Comparison of ENCODE assay signal across 14 cellular contexts in the genomic region with DNA sequence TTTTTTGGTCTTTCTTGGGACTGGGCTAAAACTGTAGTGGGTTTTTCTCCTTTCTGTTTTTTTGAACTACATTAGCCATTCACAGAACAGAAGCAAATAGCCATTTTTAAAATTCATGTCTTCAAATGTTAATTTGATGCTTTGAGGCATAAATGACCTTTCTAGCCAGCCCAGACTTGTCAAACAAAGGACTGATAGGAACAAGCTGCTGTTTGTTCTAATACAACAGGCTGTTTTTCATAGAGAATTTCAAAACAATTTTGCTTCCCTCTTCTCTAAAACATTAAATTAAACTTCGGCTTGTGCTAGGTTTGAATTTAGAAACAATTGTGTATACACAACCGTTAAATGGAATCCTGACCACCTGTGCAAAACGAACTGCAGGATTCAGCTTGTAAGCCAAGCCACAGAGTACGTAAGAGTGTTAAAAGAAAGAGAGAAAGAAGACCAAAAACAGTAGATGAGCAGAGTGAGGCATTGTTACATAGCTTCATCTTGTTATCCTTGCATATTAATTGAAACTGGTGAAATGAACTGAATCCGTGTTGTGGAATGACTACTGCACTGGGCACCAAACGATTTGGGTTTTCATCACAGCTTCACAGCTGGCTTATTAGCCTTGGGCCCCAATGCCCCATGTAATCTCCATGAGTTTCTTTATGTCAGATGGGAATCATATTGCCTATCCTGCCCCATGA.
A peak's percentile ranks its signal among the peaks of the same experiment; 100 is the strongest.
DNase-seq lines count a peak whose midpoint lies in the region; ATAC-seq and TF ChIP-seq lines count a peak whose summit lies in the region.
"Had no signal": no experiment of that assay in that cellular context is flagged by ENCODE, and none has a peak within 500 bp of the region (broad histone marks: within the 10 kb centered on the region; RNA-seq: fewer than 3 reads in every experiment).

No MANE protein-coding gene starts in this region.

- H3K27ac Mint-ChIP-seq in nephron progenitor cell = peak overlapping the region; percentile 59
- H3K27ac Mint-ChIP-seq: activated naive CD8-positive, alpha-beta T cell treated with anti-CD3 and anti-CD28 coated beads, Interleukin-2, amount 10 ng/mL, durations not matched to agents 7 days and 5 days; T-helper 1 cell treated with Interleukin-12 subunit alpha and Interleukin-12 subunit beta and Interleukin-4 antibody, amounts not matched to agents 30 μg/mL and 1 μg/mL, for 36 hours had no signal

- TF ChIP-seq POLR2A in prostate gland (IDR thresholded peaks at IDR 0.05) = no peak

- POLR2A ChIA-PET in GM10248 (lab: Yijun Ruan, JAX) = no interaction called here

- H3K27me3 Mint-ChIP-seq in nephron progenitor cell (ENCODE audit: low read depth, poor library complexity) = no peaks in the 10 kb centered on the region
- H3K27me3 Mint-ChIP-seq: activated naive CD8-positive, alpha-beta T cell treated with anti-CD3 and anti-CD28 coated beads, Interleukin-2, amount 10 ng/mL, durations not matched to agents 7 days and 5 days had no signal

- TF ChIP-seq CTCF in RWPE2 (IDR thresholded peaks at IDR 0.05; ENCODE audit: poor library complexity, severe bottlenecking) = no peak
- no peak for TF ChIP-seq CTCF in epithelial cell of esophagus (IDR thresholded peaks at IDR 0.05; ENCODE audit: insufficient read depth, low read depth, low read length, missing control alignments)
- no peak for TF ChIP-seq CTCF in nephron progenitor cell (IDR thresholded peaks at IDR 0.05)
- no peak for TF ChIP-seq CTCF in prostate gland (IDR thresholded peaks at IDR 0.05)
- no peak for TF ChIP-seq CTCF in GM10248 (IDR thresholded peaks at IDR 0.05; ENCODE audit: control extremely low read depth, extremely low read depth, low read depth, missing control alignments)

- H3K4me1 ChIP-seq in RWPE2 (ENCODE audit: insufficient read depth, poor library complexity, severe bottlenecking) (peaks cover 9% of the 10 kb centered on the region), prostate gland (replicated peaks) (no peaks in the 10 kb centered on the region)

- H3K27me3 ChIP-seq in RWPE2 (ENCODE audit: insufficient read depth, poor library complexity, severe bottlenecking) = no peaks in the 10 kb centered on the region
- H3K27me3 ChIP-seq in prostate gland (replicated peaks; ENCODE audit: insufficient read depth) = no peaks in the 10 kb centered on the region

- no peaks in the 10 kb centered on the region for H3K4me1 Mint-ChIP-seq in nephron progenitor cell

- peaks cover 29% of the 10 kb centered on the region for H3K36me3 Mint-ChIP-seq in nephron progenitor cell (ENCODE audit: low read depth)

- peaks cover 12% of the 10 kb centered on the region for H3K9me3 Mint-ChIP-seq in nephron progenitor cell
- H3K9me3 Mint-ChIP-seq: T-helper 1 cell treated with Interleukin-12 subunit alpha and Interleukin-12 subunit beta and Interleukin-4 antibody, amounts not matched to agents 30 μg/mL and 1 μg/mL, for 36 hours had no signal

- DNase-seq in COLO829 (ENCODE audit: low spot score) (peak; percentile 27), RWPE2 (ENCODE audit: low spot score) (no peak), epithelial cell of esophagus (ENCODE audit: low read depth) (peak; percentile 26), nephron progenitor cell (no peak), prostate gland (ENCODE audit: low spot score) (no peak), GM10248 (ENCODE audit: extremely low spot score) (no peak)
- no peak for DNase-seq in activated naive CD4-positive, alpha-beta T cell (lab: John Stamatoyannopoulos, UW)
- DNase-seq: activated CD4-positive, CD25-positive, alpha-beta regulatory T cell treated with anti-CD3 and anti-CD28 coated beads, Interleukin-2, amount 50 U/mL, for 72 hours; activated naive CD8-positive, alpha-beta T cell treated with anti-CD3 and anti-CD28 coated beads, Interleukin-2, amount 10 ng/mL, durations not matched to agents 7 days and 5 days; GDM1; lower lobe of right lung; NCI-H446 treated with DMSO at 0.1 percent for 48 hours had no signal

- CTCF ChIA-PET in GM10248 (lab: Yijun Ruan, JAX) = no interaction called here

- no peaks in the 10 kb centered on the region for H3K36me3 ChIP-seq in RWPE2 (ENCODE audit: low read depth)
- no peaks in the 10 kb centered on the region for H3K36me3 ChIP-seq in prostate gland
- H3K36me3 ChIP-seq: lower lobe of right lung had no signal

- H3K4me3 Mint-ChIP-seq in nephron progenitor cell = no peak overlapping the region
- H3K4me3 Mint-ChIP-seq: activated naive CD8-positive, alpha-beta T cell treated with anti-CD3 and anti-CD28 coated beads, Interleukin-2, amount 10 ng/mL, durations not matched to agents 7 days and 5 days; T-helper 1 cell treated with Interleukin-12 subunit alpha and Interleukin-12 subunit beta and Interleukin-4 antibody, amounts not matched to agents 30 μg/mL and 1 μg/mL, for 36 hours had no signal

- ATAC-seq in RWPE2 (ENCODE audit: low read depth) = peak; percentile 38; the same call in 1 of the 3 replicates
- ATAC-seq in esophagus mucosa = no peak
- ATAC-seq: lower lobe of right lung had no signal

- peak overlapping the region; percentile 3 for H3K27ac ChIP-seq in RWPE2 (ENCODE audit: poor library complexity, severe bottlenecking)
- peak overlapping the region in 1 of 2 donors; percentile 5 for H3K27ac ChIP-seq in prostate gland
- H3K27ac ChIP-seq: lower lobe of right lung had no signal

- intact Hi-C loops in prostate gland (cut with DNase I) = no loop called here

- H3K4me3 ChIP-seq in RWPE2 (ENCODE audit: severe bottlenecking) (no peak overlapping the region), epithelial cell of esophagus (ENCODE audit: low read length) (no peak overlapping the region), prostate gland (no peak overlapping the region)
- H3K4me3 ChIP-seq: lower lobe of right lung had no signal

- WGBS in prostate gland = 28% methylated on average over 6 of the region's 6 CpGs

- H3K9me3 ChIP-seq in RWPE2 (ENCODE audit: severe bottlenecking) = no peaks in the 10 kb centered on the region
- no peaks in the 10 kb centered on the region for H3K9me3 ChIP-seq in prostate gland
- H3K9me3 ChIP-seq: lower lobe of right lung had no signal

Comparison
In these comparisons a context has a peak if more than half of its experiments do, and no peak if none do; other contexts are left out.
1. DNase-seq: peak in COLO829 (single experiment) and epithelial cell of esophagus (single experiment); none in RWPE2 (single experiment), nephron progenitor cell (single experiment), prostate gland (single experiment), activated naive CD4-positive, alpha-beta T cell (0 of 4) and GM10248 (single experiment).